In the genomic region with DNA sequence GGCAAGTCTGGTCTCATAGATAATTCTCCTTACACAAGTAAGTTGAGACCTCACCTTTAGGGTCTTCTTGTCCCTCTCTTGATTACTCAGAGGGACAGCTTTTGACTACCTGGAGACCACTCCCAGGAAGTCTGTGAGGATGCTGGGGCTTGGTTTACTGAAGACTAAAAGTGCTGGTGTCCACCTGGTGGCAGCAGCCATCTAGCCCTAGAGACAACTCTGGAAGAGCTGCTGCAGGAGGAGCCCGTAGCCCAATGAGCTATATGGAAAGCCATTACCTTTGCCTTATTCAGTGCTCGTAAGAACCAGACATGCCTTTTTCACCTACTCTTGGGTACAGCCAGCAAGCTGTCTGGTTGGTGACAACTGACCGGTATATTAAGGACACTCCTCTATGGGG, we compare ENCODE assay signal across 13 cellular contexts. TPM values are rescaled to one million over a fixed set of nuclear protein-coding genes. Genes with fewer than 3 reads are reported as not detected.
DNase-seq lines count a peak whose midpoint lies in the region; ATAC-seq, FAIRE-seq and TF ChIP-seq lines count a peak whose summit lies in the region.
"Had no signal": no experiment of that assay in that cellular context is flagged by ENCODE, and none has a peak within 500 bp of the region (broad histone marks: within the 10 kb centered on the region; RNA-seq: fewer than 3 reads in every experiment).

No MANE protein-coding gene starts in this region.

- H3K4me2 ChIP-seq in A549 (peak overlapping the region; percentile 1; the same call in 1 of the 3 replicates), OCI-LY3 (ENCODE audit: low read length) (no peak overlapping the region)
- H3K4me2 ChIP-seq: PC-9 had no signal

- no peak for FAIRE-seq in A549 (lab: Jason Lieb, UNC)
- FAIRE-seq: TTC549 had no signal

- TF ChIP-seq CTCF in A549 (IDR thresholded peaks at IDR 0.05) (no peak), OCI-LY3 (IDR thresholded peaks at IDR 0.05; ENCODE audit: low read depth, low read length) (peak; percentile 38), epithelial cell of proximal tubule (conservative IDR thresholded peaks at IDR 0.05; ENCODE audit: low read depth, low read length) (peak; percentile 52), omental fat pad (IDR thresholded peaks at IDR 0.05) (no peak)

- H3K36me3 ChIP-seq in OCI-LY3 (replicated peaks; ENCODE audit: low read depth, low read length) = no peaks in the 10 kb centered on the region
- H3K36me3 ChIP-seq: prostate gland had no signal

- H3K9me3 ChIP-seq in A549 (no peaks in the 10 kb centered on the region), OCI-LY3 (ENCODE audit: insufficient read depth, low read length) (no peaks in the 10 kb centered on the region)
- H3K9me3 ChIP-seq: prostate gland had no signal

- H3K4me3 ChIP-seq in A549 (no peak overlapping the region), OCI-LY3 (ENCODE audit: low read length) (no peak overlapping the region), epithelial cell of proximal tubule (ENCODE audit: low read depth, low read length) (no peak overlapping the region)
- H3K4me3 ChIP-seq: PC-9, prostate gland had no signal

- peaks cover 5% of the 10 kb centered on the region for H3K4me1 ChIP-seq in A549
- peaks cover 15% of the 10 kb centered on the region for H3K4me1 ChIP-seq in OCI-LY3 (ENCODE audit: low read length)
- H3K4me1 ChIP-seq: prostate gland had no signal

- TF ChIP-seq POLR2A in A549 (IDR thresholded peaks at IDR 0.05; ENCODE audit: low read length) = no peak

- CTCF ChIA-PET in A549 (lab: Yijun Ruan, JAX) = interaction anchor here (0.7 to 5.2 kb wide), 53 partner anchors 9 to 476 kb away, joined by 3 to 188 read pairs (median 6); a partner anchor contains a TSS

- H3K27ac ChIP-seq in A549 = peak overlapping the region; percentile 19 to 57; a peak in 3 of 6 replicates
- no peak overlapping the region for H3K27ac ChIP-seq in OCI-LY3 (ENCODE audit: low read length)
- H3K27ac ChIP-seq: PC-9, prostate gland had no signal

- TF ChIP-seq RAD21 in A549 (conservative IDR thresholded peaks at IDR 0.05 in 1 of 2, IDR thresholded peaks at IDR 0.05 in 1 of 2) = peak in 1 of 2 experiments; percentile 53; a peak in 2 of 5 replicates

- WGBS in A549 (ENCODE audit: missing lambda C conversion rate) = 100% methylated on average over 1 of the region's 3 CpGs

- no peaks in the 10 kb centered on the region for H3K79me2 ChIP-seq in OCI-LY3 (ENCODE audit: low read length)

- H4K20me1 ChIP-seq in OCI-LY3 (ENCODE audit: insufficient read depth, low read length) = no peaks in the 10 kb centered on the region

- no peak overlapping the region for H3K9ac ChIP-seq in OCI-LY3 (ENCODE audit: low read length)

- peak; percentile 80 to 90 for ATAC-seq in A549
- no peak for ATAC-seq in HG02798 (IDR thresholded peaks at IDR 0.05; ENCODE audit: poor library complexity, unreplicated experiment)
- no peak for ATAC-seq in omental fat pad (ENCODE audit: low FRiP score)

- peak; percentile 15 to 51 for DNase-seq in A549 (ENCODE audit: low read depth in 1 of 2, low spot score in 1 of 2)
- DNase-seq in ELR (ENCODE audit: low read depth) = peak; percentile 46
- no peak for DNase-seq in epithelial cell of proximal tubule (ENCODE audit: low read depth)
- DNase-seq in SHP77 treated with DMSO at 0.1 percent for 48 hours (lab: John Stamatoyannopoulos, UW) = no peak
- no peak for DNase-seq in NCI-H187 (lab: John Stamatoyannopoulos, UW)
- no peak for DNase-seq in omental fat pad (ENCODE audit: low spot score)

- POLR2A ChIA-PET in A549 (lab: Yijun Ruan, JAX) = interaction anchor here (1.1 kb wide), 1 partner anchor 150 kb away, joined by 4 read pairs; no protein-coding TSS in a partner anchor

- H3K27me3 ChIP-seq in OCI-LY3 (ENCODE audit: low read depth, low read length) = no peaks in the 10 kb centered on the region

- TF ChIP-seq EP300 in A549 (IDR thresholded peaks at IDR 0.05) = no peak

- no peak overlapping the region for H2AFZ ChIP-seq in OCI-LY3 (ENCODE audit: low read depth, low read length)
- H2AFZ ChIP-seq: PC-9 had no signal

TF ChIP-seq in A549, 52 proteins besides CTCF, POLR2A, EP300 and RAD21:
- TF ChIP-seq SMC3 (IDR thresholded peaks at IDR 0.05) = peak; percentile 12; the same call in 1 of the 3 replicates
- no peak for TF ChIP-seq RNF2 (IDR thresholded peaks at IDR 0.05; ENCODE audit: borderline replicate concordance, low read depth)
TF ChIP-seq in A549: peak in this region for 1.

RNA-seq across cellular contexts. Expression of a gene that starts 7.3 kb away (rescaled TPM):
- polyA plus RNA-seq in A549 (2011; rRNA removed) = not detected in 2 replicates
- 0.03 TPM in 2 replicates for polyA plus RNA-seq in A549 (2012; cell fraction: cytosol; rRNA removed)
- not detected in 2 replicates for polyA plus RNA-seq in A549 (2012; cell fraction: nucleus; rRNA removed)
- not detected in 3 replicates for polyA plus RNA-seq in A549 (2017; fragmentation: RNase III; extraction: RNeasy Plus Mini Kit Qiagen cat#74134 plus additional on column Dnase treatment)
- not detected in 2 replicates for polyA minus RNA-seq in A549 (2011; rRNA and poly(A)+ RNA removed)
- 0.22 TPM in 1 of 2 replicates, not detected in the other for total RNA-seq in epithelial cell of proximal tubule
- total RNA-seq in omental fat pad = 10 to 100 TPM in 3 of 4 donors, 1 to 10 TPM in 1; 4.7 to 34.8 (median 20.9) TPM
- total RNA-seq: PC-9 had no signal

RNA-seq across cellular contexts. Expression of a gene that starts 17.1 kb away (rescaled TPM):
- 1.1 and 1.3 TPM in 2 replicates for polyA plus RNA-seq in A549 (2011; rRNA removed)
- polyA plus RNA-seq in A549 (2012; cell fraction: cytosol; rRNA removed) = 1.3 TPM in 2 replicates
- 0.99 and 1.1 TPM in 2 replicates for polyA plus RNA-seq in A549 (2012; cell fraction: nucleus; rRNA removed)
- polyA plus RNA-seq in A549 (2017; fragmentation: RNase III; extraction: RNeasy Plus Mini Kit Qiagen cat#74134 plus additional on column Dnase treatment) = 3.0 to 4.1 TPM (median 4.0 TPM) in 3 replicates
- polyA minus RNA-seq in A549 (2011; rRNA and poly(A)+ RNA removed) = 0.29 and 0.49 TPM in 2 replicates
- total RNA-seq in epithelial cell of proximal tubule = 18.8 and 36.8 TPM in 2 replicates
- 10 to 100 TPM in 1 of 4 donors, 1 to 10 TPM in 2, under 1 TPM in 1; 0.50 to 25.8 (median 1.9) TPM for total RNA-seq in omental fat pad
- total RNA-seq: CD4-positive, alpha-beta T cell; mononuclear cell had no signal

Comparison
In these comparisons a context has a peak if more than half of its experiments do, and no peak if none do; other contexts are left out.
1. ATAC-seq: peak in A549 (2 of 2); none in HG02798 (single experiment) and omental fat pad (single experiment).
2. DNase-seq: peak in A549 (2 of 2) and ELR (single experiment); none in epithelial cell of proximal tubule (single experiment), SHP77 treated with DMSO at 0.1 percent for 48 hours (single experiment), NCI-H187 (0 of 2) and omental fat pad (single experiment).
3. CTCF ChIP-seq: peak in OCI-LY3 (single experiment) and epithelial cell of proximal tubule (single experiment); none in A549 (single experiment) and omental fat pad (0 of 3).